ENCODE assay signal across 8 cellular contexts in genomic region chr2:66575625-66576371, GRCh38.
A peak's percentile ranks its signal among the peaks of the same experiment; 100 is the strongest.
DNase-seq lines count a peak whose midpoint lies in the region; ATAC-seq lines count a peak whose summit lies in the region.

No MANE protein-coding gene starts in this region.

- H3K9me3 ChIP-seq in ectodermal cell (ENCODE audit: control insufficient read depth, low read length) (no peaks in the 10 kb centered on the region), muscle layer of colon (ENCODE audit: low read length) (no peaks in the 10 kb centered on the region)

- no peaks in the 10 kb centered on the region for H3K36me3 ChIP-seq in ectodermal cell (ENCODE audit: control insufficient read depth, insufficient read depth, low read length)
- peaks cover 12% of the 10 kb centered on the region for H3K36me3 ChIP-seq in muscle layer of colon (ENCODE audit: insufficient read depth, low read length)

- H3K27ac ChIP-seq in ectodermal cell (ENCODE audit: insufficient read depth, low read depth, low read length, poor library complexity, severe bottlenecking) (peak overlapping the region; percentile 58), muscle layer of colon (ENCODE audit: low read depth, low read length) (peak overlapping the region; percentile 96)

- 0 to 1% methylated on average over 58 of the region's 58 CpGs for WGBS in ectodermal cell, 2 experiments

- ATAC-seq in GM18519 (IDR thresholded peaks at IDR 0.05; ENCODE audit: low FRiP score, unreplicated experiment) (no peak), GM21786 (IDR thresholded peaks at IDR 0.05; ENCODE audit: unreplicated experiment) (no peak), GM18867 (IDR thresholded peaks at IDR 0.05; ENCODE audit: unreplicated experiment) (no peak)

- DNase-seq in 8988T, result peak; percentile 31
- DNase-seq in HuH-7 (ENCODE audit: low spot score), result peak; percentile 58
- no peak for DNase-seq in activated effector memory CD4-positive, alpha-beta T cell treated with Interleukin-2 at 50 U/mL for 16 hours

- peak overlapping the region; percentile 96 for H3K9ac ChIP-seq in muscle layer of colon (ENCODE audit: low read length)

- H3K4me1 ChIP-seq in ectodermal cell (ENCODE audit: control insufficient read depth, insufficient read depth, low read length) (peaks cover 21% of the 10 kb centered on the region), muscle layer of colon (ENCODE audit: insufficient read depth, low read length) (peaks cover 20% of the 10 kb centered on the region)

- H3K27me3 ChIP-seq in ectodermal cell (ENCODE audit: control insufficient read depth, insufficient read depth, low read length, poor library complexity, severe bottlenecking) (peaks cover 52% of the 10 kb centered on the region), muscle layer of colon (ENCODE audit: control insufficient read depth in 1 of 2, insufficient read depth in 2 of 2, low read length in 2 of 2) (peaks cover 0 to 12% of the 10 kb centered on the region in 2 donors)

- H3K4me3 ChIP-seq in ectodermal cell (ENCODE audit: insufficient read depth, low read depth, low read length) (peak overlapping the region; percentile 68), muscle layer of colon (ENCODE audit: low read depth in 1 of 2, low read length in 2 of 2) (peak overlapping the region; percentile 81 to 87)
